8 cellular contexts compared by ENCODE assay signal in the genomic region with DNA sequence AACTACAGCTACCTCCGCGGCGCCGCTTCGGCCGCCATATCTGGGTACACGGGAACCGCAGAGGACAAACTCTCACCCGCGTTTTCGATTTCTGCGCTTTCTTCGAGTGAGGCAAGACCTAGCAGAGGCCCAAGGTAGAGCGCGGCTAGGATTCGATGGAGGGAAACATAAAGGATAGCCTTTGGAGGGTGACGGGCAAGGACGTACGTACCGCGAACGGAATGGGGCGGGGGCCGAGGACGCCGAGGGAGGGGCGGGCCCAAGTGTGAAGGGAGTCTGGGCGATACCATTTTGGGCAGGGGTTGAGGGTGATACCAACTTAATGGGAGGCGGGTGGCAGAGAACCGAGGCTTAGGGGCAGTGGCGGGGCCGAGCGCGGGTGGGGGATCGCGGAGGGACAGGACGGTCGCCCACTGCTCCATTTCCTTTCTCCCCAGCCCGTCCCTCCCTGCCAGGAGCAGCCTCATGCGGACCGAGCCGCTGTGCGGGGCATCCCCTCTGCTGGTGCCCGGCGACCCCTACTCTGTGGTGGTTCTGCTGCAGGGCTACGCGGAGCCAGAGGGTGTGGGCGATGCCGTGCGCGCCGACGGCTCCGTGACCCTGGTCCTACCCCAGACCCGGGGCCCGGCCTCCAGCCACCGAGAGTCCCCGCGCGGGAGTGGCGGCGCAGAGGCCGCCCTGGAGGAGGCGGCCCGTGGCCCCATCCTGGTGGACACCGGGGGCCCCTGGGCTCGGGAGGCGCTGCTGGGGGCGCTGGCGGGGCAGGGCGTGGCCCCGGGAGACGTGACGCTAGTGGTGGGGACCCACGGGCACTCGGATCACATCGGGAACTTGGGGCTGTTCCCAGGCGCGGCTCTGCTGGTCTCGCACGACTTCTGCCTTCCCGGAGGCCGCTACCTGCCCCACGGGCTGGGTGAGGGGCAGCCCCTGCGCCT. TPM values are rescaled to one million over a fixed set of nuclear protein-coding genes. Genes with fewer than 3 reads are reported as not detected.
DNase-seq lines count a peak whose midpoint lies in the region; ATAC-seq and TF ChIP-seq lines count a peak whose summit lies in the region.

A gene with protein sequence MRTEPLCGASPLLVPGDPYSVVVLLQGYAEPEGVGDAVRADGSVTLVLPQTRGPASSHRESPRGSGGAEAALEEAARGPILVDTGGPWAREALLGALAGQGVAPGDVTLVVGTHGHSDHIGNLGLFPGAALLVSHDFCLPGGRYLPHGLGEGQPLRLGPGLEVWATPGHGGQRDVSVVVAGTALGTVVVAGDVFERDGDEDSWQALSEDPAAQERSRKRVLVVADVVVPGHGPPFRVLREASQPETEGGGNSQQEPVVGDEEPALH (plus strand): TSS at position 37 of the 935 bp plus-strand sequence. CDS start 429 bp downstream, at position 466.

- intact Hi-C loops in left colon (cut with DNase I, micrococcal nuclease) = no loop called here

- ATAC-seq in HG03439 (IDR thresholded peaks at IDR 0.05; ENCODE audit: unreplicated experiment) = peak; percentile 67
- ATAC-seq in left colon = peak; percentile 70

- DNase-seq in AG20443 (ENCODE audit: low spot score) (peak; percentile 95), NCI-H524 treated with DMSO at 0.1 percent for 48 hours (lab: John Stamatoyannopoulos, UW) (peak; percentile 50), left colon (peak; percentile 91 to 96)
- DNase-seq in activated CD4-positive, alpha-beta T cell treated with anti-CD3 and anti-CD28 coated beads for 48 hours = peak; percentile 95
- DNase-seq in stimulated activated CD4-positive, alpha-beta T cell treated with anti-CD3 and anti-CD28 coated beads, Interleukin-1b, Interleukin-23, amount 100 ng/mL, for 24 hours (ENCODE audit: low read depth in 4 of 4, low spot score in 1 of 4) = peak; percentile 71 to 86 (median 84)

- TF ChIP-seq POLR2A in GM19099 (IDR thresholded peaks at IDR 0.05; ENCODE audit: extremely low read depth, insufficient read length, low read depth) = peak; percentile 81

- H3K27ac ChIP-seq in cingulate gyrus (ENCODE audit: low read depth, low read length) = peak within 1 kb of the TSS; percentile 95

RNA-seq across cellular contexts. Expression of the gene that starts here (rescaled TPM):
- 1 to 10 TPM; 2.7 to 3.9 TPM for total RNA-seq in left colon

Comparison
In these comparisons a context has a peak if more than half of its experiments do, and no peak if none do; other contexts are left out.
1. Peak in every context shown above with its lines: DNase-seq, ATAC-seq and H3K27ac ChIP-seq.